8 cellular contexts compared by ENCODE assay signal in genomic region chr14:32252030-32252670, GRCh38. TPM values are rescaled to one million over a fixed set of nuclear protein-coding genes. Genes with fewer than 3 reads are reported as not detected.
DNase-seq lines count a peak whose midpoint lies in the region; FAIRE-seq and TF ChIP-seq lines count a peak whose summit lies in the region.

No MANE protein-coding gene starts in this region.

- no peaks in the 10 kb centered on the region for H3K9me3 Mint-ChIP-seq in activated naive CD8-positive, alpha-beta T cell treated with anti-CD3 and anti-CD28 coated beads for 36 hours

- H2AK5ac ChIP-seq in trophoblast cell (ENCODE audit: low read length), result no peak overlapping the region

- H2BK12ac ChIP-seq in trophoblast cell (ENCODE audit: low read length), result peak overlapping the region; percentile 82

- no peak overlapping the region for H3K4me2 ChIP-seq in trophoblast cell (ENCODE audit: low read length)

- peaks cover 5% of the 10 kb centered on the region for H3K79me1 ChIP-seq in trophoblast cell (ENCODE audit: low read length)

- H3K4me3 Mint-ChIP-seq in activated naive CD8-positive, alpha-beta T cell treated with anti-CD3 and anti-CD28 coated beads for 36 hours, result no peak overlapping the region

- no peak overlapping the region for H3K27ac Mint-ChIP-seq in activated naive CD8-positive, alpha-beta T cell treated with anti-CD3 and anti-CD28 coated beads for 36 hours

- H3K4me1 Mint-ChIP-seq in activated naive CD8-positive, alpha-beta T cell treated with anti-CD3 and anti-CD28 coated beads for 36 hours, result no peaks in the 10 kb centered on the region

- no peaks in the 10 kb centered on the region for H3K79me2 ChIP-seq in trophoblast cell (ENCODE audit: control insufficient read depth, insufficient read depth, low read length, poor library complexity)

- H3K4ac ChIP-seq in trophoblast cell (ENCODE audit: low read depth, low read length), result no peak overlapping the region

- DNase-seq in GM06990 (ENCODE audit: extremely low read depth, insufficient read length), result peak; percentile 20
- peak; percentile 73 for DNase-seq in HCEC 1CT
- peak; percentile 13 for DNase-seq in MG63
- peak; percentile 53 for DNase-seq in RCC 7860 (ENCODE audit: low spot score)
- DNase-seq in activated naive CD8-positive, alpha-beta T cell treated with anti-CD3 and anti-CD28 coated beads for 36 hours, result peak; percentile 36
- DNase-seq in head of caudate nucleus, result peak in 39 of 42 donors; percentile 11 to 88 (median 65)
- DNase-seq in trophoblast cell, result peak; percentile 30 to 78
- DNase-seq in mesenteric fat pad (ENCODE audit: low spot score), result no peak

- H3K36me3 Mint-ChIP-seq in activated naive CD8-positive, alpha-beta T cell treated with anti-CD3 and anti-CD28 coated beads for 36 hours, result no peaks in the 10 kb centered on the region

- no peak overlapping the region for H3K14ac ChIP-seq in trophoblast cell (ENCODE audit: low read length)

- no peaks in the 10 kb centered on the region for H3K9me3 ChIP-seq in MG63
- no peaks in the 10 kb centered on the region for H3K9me3 ChIP-seq in trophoblast cell (ENCODE audit: insufficient read depth, low read depth, low read length)

- H3K27ac ChIP-seq in trophoblast cell (ENCODE audit: low read depth, low read length), result no peak overlapping the region

- H3K4me3 ChIP-seq in GM06990 (replicated peaks; ENCODE audit: low read depth, low read length), result no peak overlapping the region
- H3K4me3 ChIP-seq in MG63, result no peak overlapping the region
- H3K4me3 ChIP-seq in trophoblast cell (ENCODE audit: low read depth, low read length), result no peak overlapping the region

- no CpG with 5 or more reads among the region's 3 CpGs for WGBS in trophoblast cell (ENCODE audit: extremely low coverage, insufficient coverage, insufficient read length)

- H3K9ac ChIP-seq in trophoblast cell (ENCODE audit: low read length), result no peak overlapping the region

- no peak overlapping the region for H2BK120ac ChIP-seq in trophoblast cell (ENCODE audit: insufficient read depth, low read length, poor library complexity)

- H4K91ac ChIP-seq in trophoblast cell (ENCODE audit: low read depth, low read length), result no peak overlapping the region

- TF ChIP-seq CTCF in GM06990 (IDR thresholded peaks at IDR 0.05; ENCODE audit: insufficient read depth, low read length, poor library complexity, severe bottlenecking), result peak; percentile 70

- H3K36me3 ChIP-seq in GM06990 (ENCODE audit: control insufficient read depth, insufficient read depth, low read length), result no peaks in the 10 kb centered on the region
- no peaks in the 10 kb centered on the region for H3K36me3 ChIP-seq in MG63
- no peaks in the 10 kb centered on the region for H3K36me3 ChIP-seq in trophoblast cell (ENCODE audit: control insufficient read depth in 1 of 2, insufficient read depth in 2 of 2, low read length in 2 of 2)

- H3K27me3 ChIP-seq in GM06990 (replicated peaks; ENCODE audit: control insufficient read depth, insufficient read depth, low read length), result no peaks in the 10 kb centered on the region
- H3K27me3 ChIP-seq in MG63, result no peaks in the 10 kb centered on the region
- H3K27me3 ChIP-seq in trophoblast cell (ENCODE audit: insufficient read depth, low read length), result no peaks in the 10 kb centered on the region

- H2AFZ ChIP-seq in trophoblast cell (ENCODE audit: insufficient read depth, low read length, poor library complexity), result no peak overlapping the region

- no peak overlapping the region for H3K18ac ChIP-seq in trophoblast cell (ENCODE audit: low read length)

- no peaks in the 10 kb centered on the region for H3K27me3 Mint-ChIP-seq in activated naive CD8-positive, alpha-beta T cell treated with anti-CD3 and anti-CD28 coated beads for 36 hours

- intact Hi-C loops in head of caudate nucleus (cut with DNase I), result loop anchor here (5.0 kb wide), 3 partner anchors 175 to 315 kb away; partner anchors contain the start of gene ARHGAP5

- H3K4me1 ChIP-seq in trophoblast cell (ENCODE audit: control insufficient read depth in 1 of 2, insufficient read depth in 2 of 2, low read length in 2 of 2), result peaks cover 4 to 8% of the 10 kb centered on the region in 2 experiments

- H2BK5ac ChIP-seq in trophoblast cell (ENCODE audit: low read depth, low read length, poor library complexity), result no peak overlapping the region

- FAIRE-seq in RCC 7860 (lab: Jason Lieb, UNC), result no peak

- H4K8ac ChIP-seq in trophoblast cell (ENCODE audit: low read depth, low read length), result no peak overlapping the region

- H4K12ac ChIP-seq in trophoblast cell (ENCODE audit: low read depth, low read length), result no peak overlapping the region

- H3K23ac ChIP-seq in trophoblast cell (ENCODE audit: low read length), result no peak overlapping the region

RNA-seq across cellular contexts. Expression of gene RNU6-8, which starts 49.1 kb away (rescaled TPM):
- not detected in 2 replicates for total RNA-seq in MG63 (2014; rRNA removed; shearing (Covaris generic); ENCODE audit: low replicate concordance)
- not detected for total RNA-seq in activated naive CD8-positive, alpha-beta T cell treated with anti-CD3 and anti-CD28 coated beads for 36 hours
- not detected in 2 replicates for polyA plus RNA-seq in trophoblast cell (2013)
- not detected for total RNA-seq in mesenteric fat pad

RNA-seq across cellular contexts. Expression of gene RNU6-7, which starts 50.3 kb away (rescaled TPM):
- not detected in 2 replicates for total RNA-seq in MG63 (2014; rRNA removed; shearing (Covaris generic); ENCODE audit: low replicate concordance)
- not detected for total RNA-seq in activated naive CD8-positive, alpha-beta T cell treated with anti-CD3 and anti-CD28 coated beads for 36 hours
- not detected in 2 replicates for polyA plus RNA-seq in trophoblast cell (2013)
- total RNA-seq in mesenteric fat pad, result not detected
